In the genomic region with DNA sequence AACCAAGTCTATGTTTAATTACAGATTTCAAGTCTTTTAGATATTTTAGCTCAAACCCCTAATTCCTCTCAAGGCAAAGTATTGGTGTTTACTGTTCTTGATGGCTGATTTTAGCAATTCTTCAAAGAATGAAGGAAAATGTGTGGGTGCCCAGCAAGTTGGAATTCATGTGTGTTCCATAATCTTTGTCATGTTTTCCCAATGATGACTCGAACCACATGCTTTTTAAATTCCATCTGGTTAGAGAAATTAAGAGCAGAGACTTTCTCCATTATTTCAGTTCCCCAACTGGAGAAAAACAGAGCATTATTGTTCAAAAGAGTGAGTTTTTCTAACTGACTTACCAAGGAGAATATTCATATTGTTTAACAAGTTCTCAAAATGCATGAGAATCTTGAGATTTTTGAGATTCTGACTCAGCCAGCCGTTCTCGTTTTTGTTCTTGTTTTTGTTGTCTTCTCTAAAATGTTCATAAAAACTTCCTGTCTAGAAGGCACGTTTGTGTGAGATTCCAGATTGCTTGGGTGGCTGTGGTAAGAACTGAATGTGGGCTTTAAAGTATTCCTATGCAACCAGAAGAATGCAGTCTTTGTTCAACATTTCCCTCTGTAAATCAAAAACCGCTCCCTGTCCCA, we compare ENCODE assay signal across 1 cellular context.
TF ChIP-seq lines count a peak whose summit lies in the region.

No MANE protein-coding gene starts in this region.

TF ChIP-seq in H1, 55 proteins besides CTCF, POLR2A, EP300 and RAD21 (continued from another document):
- TF ChIP-seq CHD7 (IDR thresholded peaks at IDR 0.05; ENCODE audit: insufficient replicate concordance, low read length) (no peak), TEAD4 (IDR thresholded peaks at IDR 0.05; ENCODE audit: low read depth, low read length) (no peak), SIRT6 (IDR thresholded peaks at IDR 0.05; ENCODE audit: low read length) (no peak), GTF2F1 (IDR thresholded peaks at IDR 0.05; ENCODE audit: borderline replicate concordance, low read depth, low read length) (no peak), MAX (IDR thresholded peaks at IDR 0.05) (no peak), SP2 (IDR thresholded peaks at IDR 0.05; ENCODE audit: low read length) (no peak), SUZ12 (IDR thresholded peaks at IDR 0.05; ENCODE audit: low read length) (no peak)
